8 cellular contexts compared by ENCODE assay signal in the genomic region with DNA sequence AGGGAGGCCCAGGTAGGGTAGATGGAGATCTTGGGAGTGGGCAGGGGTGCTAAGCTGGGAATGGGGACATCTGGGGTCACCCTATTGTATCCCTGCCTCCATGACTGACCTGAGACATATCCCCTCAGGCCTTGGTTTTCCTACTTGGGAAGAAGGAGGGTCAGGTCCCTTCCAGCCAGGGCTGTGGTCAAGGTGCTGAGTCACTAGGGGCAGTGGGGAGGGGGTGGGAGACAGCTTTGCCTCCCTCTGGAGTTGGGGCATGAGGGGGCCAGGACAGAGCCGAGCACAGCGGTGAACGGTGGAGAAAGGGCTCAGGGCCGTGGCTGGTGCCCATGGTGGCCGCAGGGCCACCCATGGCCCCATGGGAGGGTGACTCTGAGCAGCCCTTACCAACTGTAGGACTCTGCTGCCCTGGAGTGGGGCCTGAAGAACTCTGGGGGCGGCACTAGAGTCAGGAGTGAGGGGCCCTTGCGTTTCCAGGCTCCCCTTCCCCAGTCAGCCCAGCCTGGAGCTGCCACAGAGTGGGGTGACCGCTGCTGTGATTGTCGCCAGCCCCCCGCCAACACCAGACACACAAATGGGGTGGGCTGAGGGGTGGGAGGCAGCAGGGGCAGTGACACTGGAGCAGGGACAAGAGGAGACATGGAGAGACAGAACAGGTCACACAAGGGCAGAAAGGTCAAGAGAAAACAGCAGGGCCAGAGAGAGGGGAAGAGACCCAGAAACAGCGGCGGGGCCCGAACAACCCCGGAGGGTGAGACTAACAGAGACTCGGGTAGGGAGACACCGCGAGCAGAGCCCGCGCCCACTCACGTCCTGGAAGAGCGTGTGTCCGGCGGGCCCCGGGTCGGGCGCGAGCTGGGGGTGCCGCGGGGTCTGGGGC. TPM values are rescaled to one million over a fixed set of nuclear protein-coding genes. Genes with fewer than 3 reads are reported as not detected.
DNase-seq lines count a peak whose midpoint lies in the region; ATAC-seq, FAIRE-seq and TF ChIP-seq lines count a peak whose summit lies in the region.

No MANE protein-coding gene starts in this region.

- DNase-seq in EH (ENCODE audit: low read depth): peak; percentile 30
- DNase-seq in H54 (ENCODE audit: insufficient read length, low spot score): peak; percentile 95
- DNase-seq in WERI-Rb-1: no peak
- DNase-seq in left ventricle myocardium inferior: no peak
- DNase-seq in sigmoid colon: peak; percentile 68
- no peak for DNase-seq in midbrain (lab: John Stamatoyannopoulos, UW)
- DNase-seq in AG08395 (ENCODE audit: low spot score): no peak

- H3K27ac ChIP-seq in WERI-Rb-1 (peak overlapping the region; percentile 91), left ventricle myocardium inferior (replicated peaks) (peak overlapping the region; percentile 93), sigmoid colon (peak overlapping the region; percentile 89 to 96 (median 94))

- H3K36me3 ChIP-seq in WERI-Rb-1: peaks cover 49% of the 10 kb centered on the region
- H3K36me3 ChIP-seq in left ventricle myocardium inferior: peaks cover 28% of the 10 kb centered on the region
- H3K36me3 ChIP-seq in sigmoid colon: peaks cover 0 to 30% (median 6%) of the 10 kb centered on the region in 4 donors

- no peak for TF ChIP-seq POLR2A in H54 (IDR thresholded peaks at IDR 0.05; ENCODE audit: low read depth, low read length)
- no peak for TF ChIP-seq POLR2A in sigmoid colon (IDR thresholded peaks at IDR 0.05)

- ATAC-seq in HG02884 (IDR thresholded peaks at IDR 0.05; ENCODE audit: unreplicated experiment): no peak

- peak overlapping the region; percentile 58 for H3K4me3 ChIP-seq in WERI-Rb-1 (ENCODE audit: low read depth, low read length)
- peak overlapping the region; percentile 78 for H3K4me3 ChIP-seq in left ventricle myocardium inferior
- peak overlapping the region; percentile 55 to 83 (median 74) for H3K4me3 ChIP-seq in sigmoid colon

- no peak for FAIRE-seq in H54 (lab: Jason Lieb, UNC)

- H3K4me1 ChIP-seq in left ventricle myocardium inferior (peaks cover 63% of the 10 kb centered on the region), sigmoid colon (peaks cover 0 to 40% (median 40%) of the 10 kb centered on the region in 4 donors)

- TF ChIP-seq CTCF in WERI-Rb-1 (IDR thresholded peaks at IDR 0.05; ENCODE audit: low read depth, low read length): no peak
- TF ChIP-seq CTCF in left ventricle myocardium inferior (IDR thresholded peaks at IDR 0.05; ENCODE audit: borderline replicate concordance): no peak
- no peak for TF ChIP-seq CTCF in sigmoid colon (IDR thresholded peaks at IDR 0.05)

- no peak for TF ChIP-seq EP300 in sigmoid colon (IDR thresholded peaks at IDR 0.05)

- WGBS in sigmoid colon, 2 donors: 7 to 22% methylated on average over 29 of the region's 29 CpGs

- intact Hi-C loops in left ventricle myocardium inferior (cut with micrococcal nuclease): no loop called here
- intact Hi-C loops in sigmoid colon (cut with DNase I): loop anchor here (5.0 kb wide), 1 partner anchor 139 kb away; the partner anchor contains the start of gene CHMP4B

- no peaks in the 10 kb centered on the region for H3K9me3 ChIP-seq in WERI-Rb-1 (ENCODE audit: severe bottlenecking)
- H3K9me3 ChIP-seq in left ventricle myocardium inferior (replicated peaks): no peaks in the 10 kb centered on the region
- no peaks in the 10 kb centered on the region for H3K9me3 ChIP-seq in sigmoid colon

- no peaks in the 10 kb centered on the region for H3K27me3 ChIP-seq in WERI-Rb-1 (ENCODE audit: insufficient read depth, low read depth, severe bottlenecking)
- H3K27me3 ChIP-seq in left ventricle myocardium inferior (ENCODE audit: low read depth): no peaks in the 10 kb centered on the region
- no peaks in the 10 kb centered on the region for H3K27me3 ChIP-seq in sigmoid colon

RNA-seq across cellular contexts. Expression of gene NECAB3, which starts 0.6 kb away (rescaled TPM):
- total RNA-seq in left ventricle myocardium inferior: 81.3 TPM
- 10 to 100 TPM; 44.6 to 50.1 (median 48.0) TPM for total RNA-seq in sigmoid colon
- 10 to 100 TPM; 27.1 to 30.7 (median 30.0) TPM for polyA plus RNA-seq in sigmoid colon

RNA-seq across cellular contexts. Expression of gene ACTL10, which starts 6.9 kb away (rescaled TPM):
- 0.22 TPM for total RNA-seq in left ventricle myocardium inferior
- total RNA-seq in sigmoid colon: 1 to 10 TPM in 1 of 4 donors, under 1 TPM in 3; 0.54 to 1.1 (median 0.61) TPM
- polyA plus RNA-seq in sigmoid colon: 1 to 10 TPM in 2 of 3 donors, under 1 TPM in 1; 0.60 to 4.5 (median 1.6) TPM

RNA-seq across cellular contexts. Expression of gene C20orf144, which starts 11.5 kb away (rescaled TPM):
- total RNA-seq in left ventricle myocardium inferior (not detected), sigmoid colon (under 1 TPM in 1 of 4 donors, not detected in 3; 0.66 TPM)
- polyA plus RNA-seq in sigmoid colon: under 1 TPM in 1 of 3 donors, not detected in 2; 0.12 TPM

RNA-seq across cellular contexts. Expression of gene E2F1, which starts 12.5 kb away (rescaled TPM):
- total RNA-seq in left ventricle myocardium inferior: 1.2 TPM
- total RNA-seq in sigmoid colon: 1 to 10 TPM in 1 of 4 donors, under 1 TPM in 3; 0.33 to 1.7 (median 0.83) TPM
- polyA plus RNA-seq in sigmoid colon: 10 to 100 TPM in 1 of 3 donors, 1 to 10 TPM in 2; 1.8 to 13.1 (median 5.1) TPM

RNA-seq across cellular contexts. Expression of gene PXMP4, which starts 46.5 kb away (rescaled TPM):
- total RNA-seq in left ventricle myocardium inferior (13.5 TPM), sigmoid colon (1 to 10 TPM; 4.5 to 6.8 (median 6.7) TPM)
- polyA plus RNA-seq in sigmoid colon: 1 to 10 TPM; 4.8 to 8.2 (median 5.8) TPM

Comparison
In these comparisons a context has a peak if more than half of its experiments do, and no peak if none do; other contexts are left out.
1. DNase-seq: peak in EH (single experiment), H54 (single experiment) and sigmoid colon (single experiment); none in WERI-Rb-1 (single experiment), left ventricle myocardium inferior (single experiment), midbrain (single experiment) and AG08395 (single experiment).
2. Peak in every context shown above with its lines, with median percentiles within 50 percentile points of each other: H3K27ac ChIP-seq and H3K4me3 ChIP-seq.